ENCODE assay signal across 21 cellular contexts in the genomic region with DNA sequence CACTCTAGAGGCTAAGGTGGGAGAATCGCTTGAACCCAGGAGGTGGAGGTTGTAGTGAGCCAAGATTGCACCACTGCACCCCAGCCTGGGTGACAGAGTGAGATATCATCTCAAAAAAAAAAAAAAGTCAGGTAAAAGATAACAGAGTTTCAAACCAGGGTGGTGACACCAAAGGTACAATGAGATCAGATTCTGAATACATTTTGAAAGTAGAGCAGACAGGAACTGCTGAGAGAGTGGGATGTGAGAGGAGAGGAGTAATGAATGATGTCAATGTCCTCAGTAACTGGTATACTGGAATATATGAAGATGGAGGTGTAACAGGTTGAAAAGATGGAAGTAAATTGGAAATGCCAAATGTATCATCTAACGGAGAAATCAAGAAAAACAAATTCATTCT.
DNase-seq lines count a peak whose midpoint lies in the region; ATAC-seq, FAIRE-seq and TF ChIP-seq lines count a peak whose summit lies in the region.
"Had no signal": no experiment of that assay in that cellular context is flagged by ENCODE, and none has a peak within 500 bp of the region (broad histone marks: within the 10 kb centered on the region; RNA-seq: fewer than 3 reads in every experiment).

No MANE protein-coding gene starts in this region.

- H3K4me1 ChIP-seq in effector memory CD4-positive, alpha-beta T cell (ENCODE audit: control insufficient read depth, insufficient read depth, low read length, poor library complexity, severe bottlenecking): no peaks in the 10 kb centered on the region

- H3K27me3 ChIP-seq in effector memory CD4-positive, alpha-beta T cell (replicated peaks; ENCODE audit: control insufficient read depth, insufficient read depth, low read length, poor library complexity, severe bottlenecking): no peaks in the 10 kb centered on the region

- no peak overlapping the region for H3K4me3 Mint-ChIP-seq in activated CD8-positive, alpha-beta memory T cell treated with anti-CD3 and anti-CD28 coated beads, Interleukin-2, amount 10 ng/mL, durations not matched to agents 7 days and 5 days
- H3K4me3 Mint-ChIP-seq in activated T-helper 17 cell treated with anti-CD3 and anti-CD28 coated beads, Interleukin-2, amount 50 U/mL, for 72 hours: peak overlapping the region; percentile 14

- H3K36me3 ChIP-seq in effector memory CD4-positive, alpha-beta T cell (ENCODE audit: control insufficient read depth, insufficient read depth, low read length): no peaks in the 10 kb centered on the region

- no peaks in the 10 kb centered on the region for H3K9me3 Mint-ChIP-seq in activated CD8-positive, alpha-beta memory T cell treated with anti-CD3 and anti-CD28 coated beads, Interleukin-2, amount 10 ng/mL, durations not matched to agents 7 days and 5 days (ENCODE audit: low read depth)
- H3K9me3 Mint-ChIP-seq in activated T-helper 17 cell treated with anti-CD3 and anti-CD28 coated beads, Interleukin-2, amount 50 U/mL, for 72 hours: no peaks in the 10 kb centered on the region

- ATAC-seq in activated CD8-positive, alpha-beta memory T cell treated with anti-CD3 and anti-CD28 coated beads, Interleukin-2, amount 10 ng/mL, durations not matched to agents 7 days and 5 days: peak; percentile 23
- peak; percentile 95 for ATAC-seq in activated T-helper 17 cell treated with anti-CD3 and anti-CD28 coated beads, Interleukin-2, amount 50 U/mL, for 72 hours (replicated peaks)
- ATAC-seq: A549, HepG2 had no signal

- no peak for TF ChIP-seq POLR2A in GM12892 (IDR thresholded peaks at IDR 0.05; ENCODE audit: low read depth, low read length)

- no peak overlapping the region for H3K4me3 ChIP-seq in effector memory CD4-positive, alpha-beta T cell (ENCODE audit: insufficient read depth, low read depth, low read length, poor library complexity, severe bottlenecking)
- H3K4me3 ChIP-seq: A549 had no signal

- CTCF ChIA-PET in activated CD8-positive, alpha-beta memory T cell treated with anti-CD3 and anti-CD28 coated beads, Interleukin-2, amount 10 ng/mL, durations not matched to agents 7 days and 5 days (lab: Charles Lee): no interaction called here

- H3K4me1 Mint-ChIP-seq in activated CD8-positive, alpha-beta memory T cell treated with anti-CD3 and anti-CD28 coated beads, Interleukin-2, amount 10 ng/mL, durations not matched to agents 7 days and 5 days: peaks cover 22% of the 10 kb centered on the region
- H3K4me1 Mint-ChIP-seq in activated T-helper 17 cell treated with anti-CD3 and anti-CD28 coated beads, Interleukin-2, amount 50 U/mL, for 72 hours: peaks cover 19% of the 10 kb centered on the region

- H3K27ac Mint-ChIP-seq in activated CD8-positive, alpha-beta memory T cell treated with anti-CD3 and anti-CD28 coated beads, Interleukin-2, amount 10 ng/mL, durations not matched to agents 7 days and 5 days: no peak overlapping the region
- H3K27ac Mint-ChIP-seq in activated T-helper 17 cell treated with anti-CD3 and anti-CD28 coated beads, Interleukin-2, amount 50 U/mL, for 72 hours: peak overlapping the region; percentile 40

- peak; percentile 5 for FAIRE-seq in GM12892 (lab: Jason Lieb, UNC)
- FAIRE-seq: A549, G401.6, H1, HepG2 had no signal

- H3K27me3 Mint-ChIP-seq in activated CD8-positive, alpha-beta memory T cell treated with anti-CD3 and anti-CD28 coated beads, Interleukin-2, amount 10 ng/mL, durations not matched to agents 7 days and 5 days: no peaks in the 10 kb centered on the region
- no peaks in the 10 kb centered on the region for H3K27me3 Mint-ChIP-seq in activated T-helper 17 cell treated with anti-CD3 and anti-CD28 coated beads, Interleukin-2, amount 50 U/mL, for 72 hours

- no peak for DNase-seq in activated CD8-positive, alpha-beta memory T cell treated with anti-CD3 and anti-CD28 coated beads, Interleukin-2, amount 10 ng/mL, durations not matched to agents 7 days and 5 days
- DNase-seq in activated CD8-positive, alpha-beta memory T cell treated with anti-CD3 and anti-CD28 coated beads, Interleukin-2, amount 50 U/mL, for 48 hours: no peak
- no peak for DNase-seq in GM12892 (ENCODE audit: insufficient read length)
- DNase-seq in stimulated activated CD8-positive, alpha-beta memory T cell treated with anti-CD3 and anti-CD28 coated beads, Interleukin-4, amount 100 ng/mL, for 48 hours: peak; percentile 31
- DNase-seq in globus pallidus (ENCODE audit: low spot score): no peak
- no peak for DNase-seq in effector memory CD4-positive, alpha-beta T cell
- DNase-seq in NCI-H510A treated with DMSO at 0.1 percent for 48 hours (lab: John Stamatoyannopoulos, UW): no peak
- DNase-seq: C1 segment of cervical spinal cord, DND-41, KG1, NCI-H1436 treated with DMSO at 0.1 percent for 48 hours, NCI-H2029 treated with DMSO at 0.1 percent for 48 hours, NCI-H2171 treated with DMSO at 0.1 percent for 48 hours, NCI-H446 treated with DMSO at 0.1 percent for 48 hours, NCI-H748 treated with DMSO at 0.1 percent for 48 hours, RPMI8226 had no signal

- peaks cover 19% of the 10 kb centered on the region for H3K36me3 Mint-ChIP-seq in activated CD8-positive, alpha-beta memory T cell treated with anti-CD3 and anti-CD28 coated beads, Interleukin-2, amount 10 ng/mL, durations not matched to agents 7 days and 5 days
- peaks cover 43% of the 10 kb centered on the region for H3K36me3 Mint-ChIP-seq in activated T-helper 17 cell treated with anti-CD3 and anti-CD28 coated beads, Interleukin-2, amount 50 U/mL, for 72 hours (ENCODE audit: low read depth)

- H3K27ac ChIP-seq in effector memory CD4-positive, alpha-beta T cell (ENCODE audit: insufficient read depth, low read length, poor library complexity, severe bottlenecking): no peak overlapping the region
- H3K27ac ChIP-seq: A549 had no signal

- H3K9me3 ChIP-seq in effector memory CD4-positive, alpha-beta T cell (ENCODE audit: control insufficient read depth, low read length): no peaks in the 10 kb centered on the region
- H3K9me3 ChIP-seq: A549 had no signal
